In genomic region chr7:73991522-73992103, GRCh38 we compare ENCODE assay signal across 21 cellular contexts. TPM values are rescaled to one million over a fixed set of nuclear protein-coding genes. Genes with fewer than 3 reads are reported as not detected.
DNase-seq lines count a peak whose midpoint lies in the region; ATAC-seq and TF ChIP-seq lines count a peak whose summit lies in the region.
"Had no signal": no experiment of that assay in that cellular context is flagged by ENCODE, and none has a peak within 500 bp of the region (broad histone marks: within the 10 kb centered on the region; RNA-seq: fewer than 3 reads in every experiment).

No MANE protein-coding gene starts in this region.

- H3K36me3 ChIP-seq in breast epithelium: no peaks in the 10 kb centered on the region
- no peaks in the 10 kb centered on the region for H3K36me3 ChIP-seq in esophagus (ENCODE audit: control insufficient read depth in 2 of 2, insufficient read depth in 2 of 2, low read length in 1 of 2)
- H3K36me3 ChIP-seq in rectal smooth muscle tissue (ENCODE audit: control insufficient read depth, insufficient read depth, low read length): no peaks in the 10 kb centered on the region
- H3K36me3 ChIP-seq in aorta (ENCODE audit: control insufficient read depth in 1 of 2, insufficient read depth in 2 of 2, low read length in 1 of 2): no peaks in the 10 kb centered on the region
- H3K36me3 ChIP-seq: SJSA1 had no signal

- no peaks in the 10 kb centered on the region for H3K9me3 Mint-ChIP-seq in MCF 10A (ENCODE audit: unreplicated experiment)
- H3K9me3 Mint-ChIP-seq in stimulated activated effector memory CD8-positive, alpha-beta T cell treated with anti-CD3 and anti-CD28 coated beads, Interleukin-12 subunit alpha, Interleukin-12 subunit beta, amount 100 ng/mL, for 72 hours: peaks cover 9% of the 10 kb centered on the region
- H3K9me3 Mint-ChIP-seq in activated CD4-positive, alpha-beta memory T cell treated with anti-CD3 and anti-CD28 coated beads for 36 hours: peaks cover 21% of the 10 kb centered on the region

- H3K9me3 ChIP-seq in breast epithelium (peaks cover 0 to 9% of the 10 kb centered on the region in 2 donors), esophagus (ENCODE audit: control insufficient read depth in 2 of 2, insufficient read depth in 1 of 2, low read depth in 1 of 2, low read length in 1 of 2) (peaks cover 0 to 2% of the 10 kb centered on the region in 2 donors), aorta (ENCODE audit: control insufficient read depth, low read length) (no peaks in the 10 kb centered on the region)

- H3K27me3 Mint-ChIP-seq in MCF 10A (ENCODE audit: insufficient read depth, unreplicated experiment): no peaks in the 10 kb centered on the region
- no peaks in the 10 kb centered on the region for H3K27me3 Mint-ChIP-seq in activated CD4-positive, alpha-beta memory T cell treated with anti-CD3 and anti-CD28 coated beads for 36 hours
- H3K27me3 Mint-ChIP-seq: activated B cell treated with CpG ODN at 0.5 μM for 24 hours; activated naive CD8-positive, alpha-beta T cell treated with anti-CD3 and anti-CD28 coated beads, Interleukin-2, amount 10 ng/mL, durations not matched to agents 7 days and 5 days had no signal

- H3K4me1 ChIP-seq in breast epithelium (no peaks in the 10 kb centered on the region), esophagus (ENCODE audit: control insufficient read depth in 2 of 2, insufficient read depth in 2 of 2, low read length in 1 of 2) (peaks cover 0 to 4% of the 10 kb centered on the region in 2 donors), rectal smooth muscle tissue (ENCODE audit: control insufficient read depth, insufficient read depth, low read length) (no peaks in the 10 kb centered on the region), aorta (ENCODE audit: control insufficient read depth in 1 of 2, insufficient read depth in 2 of 2, low read length in 2 of 2) (no peaks in the 10 kb centered on the region)
- H3K4me1 ChIP-seq: SJSA1 had no signal

- peaks cover 11% of the 10 kb centered on the region for H3K36me3 Mint-ChIP-seq in MCF 10A (ENCODE audit: insufficient read depth, unreplicated experiment)
- no peaks in the 10 kb centered on the region for H3K36me3 Mint-ChIP-seq in stimulated activated effector memory CD8-positive, alpha-beta T cell treated with anti-CD3 and anti-CD28 coated beads, Interleukin-12 subunit alpha, Interleukin-12 subunit beta, amount 100 ng/mL, for 72 hours
- no peaks in the 10 kb centered on the region for H3K36me3 Mint-ChIP-seq in activated CD4-positive, alpha-beta memory T cell treated with anti-CD3 and anti-CD28 coated beads for 36 hours
- H3K36me3 Mint-ChIP-seq: activated naive CD8-positive, alpha-beta T cell treated with anti-CD3 and anti-CD28 coated beads, Interleukin-2, amount 10 ng/mL, durations not matched to agents 7 days and 5 days; CD14-positive monocyte had no signal

- no peak overlapping the region for H3K4me3 ChIP-seq in breast epithelium
- no peak overlapping the region for H3K4me3 ChIP-seq in esophagus (ENCODE audit: low read depth in 1 of 2, low read length in 2 of 2)
- no peak overlapping the region for H3K4me3 ChIP-seq in rectal smooth muscle tissue (ENCODE audit: low read length)
- H3K4me3 ChIP-seq in aorta (ENCODE audit: low read length in 2 of 2): no peak overlapping the region
- H3K4me3 ChIP-seq: lung, SJSA1 had no signal

- POLR2A ChIA-PET in MCF 10A (lab: Yijun Ruan, JAX): no interaction called here
- POLR2A ChIA-PET in activated CD4-positive, alpha-beta memory T cell treated with anti-CD3 and anti-CD28 coated beads for 36 hours (lab: Charles Lee): interaction anchor here (0.5 kb wide), 1 partner anchor 91 kb away, joined by 3 read pairs; no protein-coding TSS in a partner anchor

- TF ChIP-seq CTCF in breast epithelium (IDR thresholded peaks at IDR 0.05) (no peak), MCF 10A (IDR thresholded peaks at IDR 0.05; ENCODE audit: unreplicated experiment) (no peak)

- no peak overlapping the region for H3K9ac ChIP-seq in rectal smooth muscle tissue (ENCODE audit: low read length)

- DNase-seq in breast epithelium (ENCODE audit: low spot score in 2 of 2): no peak
- no peak for DNase-seq in MCF 10A (ENCODE audit: unreplicated experiment)
- no peak for DNase-seq in aorta
- DNase-seq in stimulated activated effector memory CD8-positive, alpha-beta T cell treated with anti-CD3 and anti-CD28 coated beads, Interleukin-12 subunit alpha, Interleukin-12 subunit beta, amount 100 ng/mL, for 72 hours (ENCODE audit: low spot score in 2 of 2): no peak
- DNase-seq in activated CD4-positive, alpha-beta memory T cell treated with anti-CD3 and anti-CD28 coated beads for 36 hours: no peak
- DNase-seq in putamen (ENCODE audit: low spot score): no peak
- DNase-seq: activated B cell treated with CpG ODN at 0.5 μM for 24 hours; activated naive CD8-positive, alpha-beta T cell treated with anti-CD3 and anti-CD28 coated beads, Interleukin-2, amount 10 ng/mL, durations not matched to agents 7 days and 5 days; DMS153; head of caudate nucleus; naive thymus-derived CD4-positive, alpha-beta T cell; OCI-M1; stimulated activated CD4-positive, alpha-beta T cell treated with anti-CD3 and anti-CD28 coated beads, Interleukin-15, amount 100 ng/mL, for 24 hours; stimulated activated naive CD4-positive, alpha-beta T cell treated with Interleukin-2 at 50 U/mL for 16 hours had no signal

- CTCF ChIA-PET in MCF 10A (lab: Yijun Ruan, JAX): interaction anchor here (1.1 kb wide), 1 partner anchor 34 kb away, joined by 3 read pairs; no protein-coding TSS in a partner anchor
- CTCF ChIA-PET in activated CD4-positive, alpha-beta memory T cell treated with anti-CD3 and anti-CD28 coated beads for 36 hours (lab: Charles Lee): no interaction called here

- 91 to 94% methylated on average over 7 of the region's 7 CpGs for WGBS in esophagus, 2 donors
- WGBS in aorta, 2 donors: 36 to 39% methylated on average over 7 of the region's 7 CpGs

- no peak overlapping the region for H3K27ac Mint-ChIP-seq in MCF 10A (ENCODE audit: low read depth, unreplicated experiment)
- H3K27ac Mint-ChIP-seq in stimulated activated effector memory CD8-positive, alpha-beta T cell treated with anti-CD3 and anti-CD28 coated beads, Interleukin-12 subunit alpha, Interleukin-12 subunit beta, amount 100 ng/mL, for 72 hours: no peak overlapping the region
- H3K27ac Mint-ChIP-seq in activated CD4-positive, alpha-beta memory T cell treated with anti-CD3 and anti-CD28 coated beads for 36 hours: no peak overlapping the region
- H3K27ac Mint-ChIP-seq: activated B cell treated with CpG ODN at 0.5 μM for 24 hours; activated naive CD8-positive, alpha-beta T cell treated with anti-CD3 and anti-CD28 coated beads, Interleukin-2, amount 10 ng/mL, durations not matched to agents 7 days and 5 days; CD14-positive monocyte; naive thymus-derived CD4-positive, alpha-beta T cell had no signal

- no peaks in the 10 kb centered on the region for H3K27me3 ChIP-seq in breast epithelium
- H3K27me3 ChIP-seq in esophagus (ENCODE audit: control insufficient read depth in 1 of 2, insufficient read depth in 2 of 2, low read length in 2 of 2): no peaks in the 10 kb centered on the region
- no peaks in the 10 kb centered on the region for H3K27me3 ChIP-seq in rectal smooth muscle tissue (ENCODE audit: control insufficient read depth, insufficient read depth, low read length)
- no peaks in the 10 kb centered on the region for H3K27me3 ChIP-seq in aorta (ENCODE audit: control insufficient read depth in 1 of 2, insufficient read depth in 2 of 2, low read length in 1 of 2)
- H3K27me3 ChIP-seq: SJSA1 had no signal

- BruUV-seq in MCF 10A (replicated peaks; lab: Mats Ljungman, UMichigan): no TSS peak

- H3K4me1 Mint-ChIP-seq in MCF 10A (ENCODE audit: insufficient read depth, unreplicated experiment): peaks cover 13% of the 10 kb centered on the region
- no peaks in the 10 kb centered on the region for H3K4me1 Mint-ChIP-seq in stimulated activated effector memory CD8-positive, alpha-beta T cell treated with anti-CD3 and anti-CD28 coated beads, Interleukin-12 subunit alpha, Interleukin-12 subunit beta, amount 100 ng/mL, for 72 hours
- no peaks in the 10 kb centered on the region for H3K4me1 Mint-ChIP-seq in activated CD4-positive, alpha-beta memory T cell treated with anti-CD3 and anti-CD28 coated beads for 36 hours (ENCODE audit: low read depth)
- H3K4me1 Mint-ChIP-seq: activated B cell treated with CpG ODN at 0.5 μM for 24 hours; activated naive CD8-positive, alpha-beta T cell treated with anti-CD3 and anti-CD28 coated beads, Interleukin-2, amount 10 ng/mL, durations not matched to agents 7 days and 5 days; CD14-positive monocyte; naive thymus-derived CD4-positive, alpha-beta T cell had no signal

- intact Hi-C loops in breast epithelium (cut with DNase I; ENCODE audit: low total_unique reads): no loop called here
- intact Hi-C loops in MCF 10A (cut with micrococcal nuclease): no loop called here
- intact Hi-C loops in aorta (cut with DNase I): loop anchor here (5.0 kb wide), 2 partner anchors 36 to 89 kb away; partner anchors contain the start of gene ELN (in 2 of the 2)
- intact Hi-C loops in activated CD4-positive, alpha-beta memory T cell treated with anti-CD3 and anti-CD28 coated beads for 36 hours (cut with micrococcal nuclease): no loop called here

- peak; percentile 64 for ATAC-seq in aorta (ENCODE audit: low FRiP score)
- ATAC-seq in stimulated activated effector memory CD8-positive, alpha-beta T cell treated with anti-CD3 and anti-CD28 coated beads, Interleukin-12 subunit alpha, Interleukin-12 subunit beta, amount 100 ng/mL, for 72 hours: no peak
- ATAC-seq: naive thymus-derived CD4-positive, alpha-beta T cell had no signal

- H3K27ac ChIP-seq in breast epithelium (peak overlapping the region; percentile 33 to 40), esophagus (ENCODE audit: low read depth in 2 of 2, low read length in 1 of 2) (peak overlapping the region; percentile 65 to 79), rectal smooth muscle tissue (ENCODE audit: low read depth, low read length) (peak overlapping the region; percentile 38), aorta (ENCODE audit: low read depth in 1 of 2, low read length in 2 of 2) (peak overlapping the region; percentile 20 to 97)
- H3K27ac ChIP-seq: 22Rv1, SJSA1 had no signal

- TF ChIP-seq POLR2A in breast epithelium (IDR thresholded peaks at IDR 0.05): no peak

- H3K4me3 Mint-ChIP-seq in MCF 10A (ENCODE audit: unreplicated experiment): no peak overlapping the region
- H3K4me3 Mint-ChIP-seq in stimulated activated effector memory CD8-positive, alpha-beta T cell treated with anti-CD3 and anti-CD28 coated beads, Interleukin-12 subunit alpha, Interleukin-12 subunit beta, amount 100 ng/mL, for 72 hours: no peak overlapping the region
- H3K4me3 Mint-ChIP-seq in activated CD4-positive, alpha-beta memory T cell treated with anti-CD3 and anti-CD28 coated beads for 36 hours: no peak overlapping the region
- H3K4me3 Mint-ChIP-seq: activated B cell treated with CpG ODN at 0.5 μM for 24 hours; activated naive CD8-positive, alpha-beta T cell treated with anti-CD3 and anti-CD28 coated beads, Interleukin-2, amount 10 ng/mL, durations not matched to agents 7 days and 5 days; CD14-positive monocyte; naive thymus-derived CD4-positive, alpha-beta T cell had no signal

RNA-seq across cellular contexts. Expression of gene ELN, which starts 36.4 kb away (rescaled TPM):
- total RNA-seq in breast epithelium: 100 to 1,000 TPM in 1 of 3 donors, 10 to 100 TPM in 2; 25.9 to 134 (median 31.8) TPM
- total RNA-seq in MCF 10A (2022): not detected in 2 replicates
- polyA plus RNA-seq in esophagus: 10 to 100 TPM; 12.6 to 25.7 TPM
- total RNA-seq in aorta: 100 to 1,000 TPM; 556 to 836 TPM
- 1,000 to 10,000 TPM in 1 of 2 donors, 100 to 1,000 TPM in 1; 262 to 1,097 TPM for polyA plus RNA-seq in aorta
- not detected for total RNA-seq in activated CD4-positive, alpha-beta memory T cell treated with anti-CD3 and anti-CD28 coated beads for 36 hours
- total RNA-seq: activated B cell treated with CpG ODN at 0.5 μM for 24 hours; activated naive CD8-positive, alpha-beta T cell treated with anti-CD3 and anti-CD28 coated beads, Interleukin-2, amount 10 ng/mL, durations not matched to agents 7 days and 5 days; SJSA1; T-helper 2 cell treated with Interferon-gamma antibody and Interleukin-4, amounts not matched to agents 100 ng/mL and 5 ng/mL, for 36 hours had no signal
- polyA plus RNA-seq: CD14-positive monocyte; naive thymus-derived CD4-positive, alpha-beta T cell had no signal

Comparison
In these comparisons a context has a peak if more than half of its experiments do, and no peak if none do; other contexts are left out.
1. RNA of gene ELN, which starts 36.4 kb away (total RNA-seq): 556 to 836 TPM in aorta and 25.9 to 134 TPM in breast epithelium; not detected in MCF 10A and not detected in activated CD4-positive, alpha-beta memory T cell treated with anti-CD3 and anti-CD28 coated beads for 36 hours; every median in the first group is over 10 times any median in the second.
2. intact Hi-C loops: an anchor here in aorta (5.0 kb wide); none called in breast epithelium, MCF 10A and activated CD4-positive, alpha-beta memory T cell treated with anti-CD3 and anti-CD28 coated beads for 36 hours.
3. Peak in every context shown above with its lines, with median percentiles within 50 percentile points of each other: H3K27ac ChIP-seq.